35 cellular contexts compared by ENCODE assay signal in genomic region chr1:72056516-72056915, GRCh38.
"Had no signal": no experiment of that assay in that cellular context is flagged by ENCODE, and none has a peak within 500 bp of the region (broad histone marks: within the 10 kb centered on the region; RNA-seq: fewer than 3 reads in every experiment).

No MANE protein-coding gene starts in this region.

- H3K36me3 ChIP-seq: MG63 had no signal

- H3K9me3 ChIP-seq: MG63 had no signal

- H3K27me3 ChIP-seq: MG63 had no signal

- H3K4me3 ChIP-seq: MG63 had no signal

- DNase-seq: Karpas-422, Kasumi-1, MG63, MM.1S, MV-4-11, NCI-H1048, NCI-H1092, NCI-H1092 treated with DMSO at 0.1 percent for 48 hours, NCI-H1105, NCI-H1105 treated with DMSO at 0.1 percent for 48 hours, NCI-H1417, NCI-H1417 treated with DMSO at 0.1 percent for 48 hours, NCI-H1436, NCI-H1436 treated with DMSO at 0.1 percent for 48 hours, NCI-H146, NCI-H1694, NCI-H1694 treated with DMSO at 0.1 percent for 48 hours, NCI-H187, NCI-H187 treated with DMSO at 0.1 percent for 48 hours, NCI-H1930, NCI-H2029, NCI-H2029 treated with DMSO at 0.1 percent for 48 hours, NCI-H2081, NCI-H2081 treated with DMSO at 0.1 percent for 48 hours, NCI-H2107, NCI-H2171, NCI-H2171 treated with DMSO at 0.1 percent for 48 hours, NCI-H2227 treated with DMSO at 0.1 percent for 48 hours, NCI-H226, NCI-H345, NCI-H446, NCI-H446 treated with DMSO at 0.1 percent for 48 hours, NCI-H510A, NCI-H510A treated with DMSO at 0.1 percent for 48 hours, NCI-H524 had no signal
